In the genomic region with DNA sequence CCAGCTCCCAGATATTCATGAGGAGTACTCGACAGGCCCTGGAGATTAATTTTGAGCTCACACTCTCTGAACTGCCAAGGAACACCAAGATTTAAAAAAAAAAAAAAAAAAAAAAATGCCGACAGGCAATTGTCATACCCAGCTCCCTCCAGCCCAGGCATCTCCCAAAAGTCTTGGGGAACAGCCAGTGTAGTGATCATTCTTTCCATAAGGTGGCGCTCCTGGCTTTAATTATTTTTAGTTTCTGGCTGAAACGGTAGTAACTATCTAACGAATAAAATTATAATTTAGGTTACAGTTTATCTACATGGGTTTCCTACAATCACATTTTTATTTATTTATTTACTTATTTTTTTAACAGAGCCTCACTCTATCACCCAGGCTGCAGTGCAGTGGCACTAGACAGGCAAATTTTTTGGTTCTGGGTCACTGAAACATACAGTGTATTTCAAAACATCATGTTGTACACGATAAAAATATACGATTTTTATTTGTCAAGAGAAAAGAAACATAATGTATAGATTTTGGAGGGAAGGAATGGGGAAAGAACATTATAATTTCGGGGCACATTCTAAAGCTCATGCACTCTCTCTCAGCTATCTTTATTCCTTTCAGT, we compare ENCODE assay signal across 8 cellular contexts.
DNase-seq lines count a peak whose midpoint lies in the region; ATAC-seq and TF ChIP-seq lines count a peak whose summit lies in the region.

No MANE protein-coding gene starts in this region.

- CTCF ChIA-PET in PC-9 (lab: Charles Lee), result interaction anchor here (0.6 to 1.0 kb wide), 7 partner anchors 15 to 1705 kb away, joined by 3 to 15 read pairs (median 3); no protein-coding TSS in a partner anchor

- intact Hi-C loops in PC-9 (cut with micrococcal nuclease; ENCODE audit: unreplicated experiment), result loop anchor here (5.0 to 10.0 kb wide), 5 partner anchors 642 to 1204 kb away; no protein-coding TSS in a partner anchor
- intact Hi-C loops in lower lobe of right lung (cut with DNase I), result no loop called here

- no peaks in the 10 kb centered on the region for H3F3A ChIP-seq in DOHH2 (ENCODE audit: control insufficient read depth, insufficient read depth)
- H3F3A ChIP-seq in PC-9 (ENCODE audit: insufficient read depth, low read depth), result no peaks in the 10 kb centered on the region

- BruUV-seq in PC-9 (replicated peaks; lab: Mats Ljungman, UMichigan), result no TSS peak

- H3K9me2 ChIP-seq in DOHH2 (replicated peaks; ENCODE audit: control insufficient read depth, low read length), result no peaks in the 10 kb centered on the region
- H3K9me2 ChIP-seq in PC-9 (ENCODE audit: insufficient read depth), result no peaks in the 10 kb centered on the region

- TF ChIP-seq CTCF in DOHH2 (IDR thresholded peaks at IDR 0.05; ENCODE audit: low read depth, low read length, poor library complexity, severe bottlenecking), result peak; percentile 43
- TF ChIP-seq CTCF in HFF-Myc (IDR thresholded peaks at IDR 0.05; ENCODE audit: low read depth, low read length, missing control alignments), result peak; percentile 65
- TF ChIP-seq CTCF in PC-9 (conservative IDR thresholded peaks at IDR 0.05), result peak; percentile 79
- TF ChIP-seq CTCF in lower lobe of right lung (IDR thresholded peaks at IDR 0.05), result peak; percentile 73

- no peak overlapping the region for H3K4me2 ChIP-seq in DOHH2 (ENCODE audit: low read length)
- H3K4me2 ChIP-seq in PC-9, result no peak overlapping the region

- no peak overlapping the region for H2AFZ ChIP-seq in PC-9

- POLR2A ChIA-PET in PC-9 (lab: Charles Lee; ENCODE audit: unreplicated experiment), result no interaction called here

- H3K4me1 ChIP-seq in DOHH2 (ENCODE audit: control insufficient read depth, low read length) (no peaks in the 10 kb centered on the region), PC-9 (replicated peaks; ENCODE audit: insufficient read depth) (no peaks in the 10 kb centered on the region), lower lobe of right lung (peaks cover 12% of the 10 kb centered on the region)

- peak; percentile 50 for DNase-seq in HFF-Myc (ENCODE audit: extremely low read depth, low read depth)
- DNase-seq in PC-9, result peak; percentile 47 to 64
- DNase-seq in dermis blood vessel endothelial cell, result peak; percentile 68
- no peak for DNase-seq in lower lobe of right lung
- DNase-seq in GM19240 (ENCODE audit: insufficient read length, low spot score), result no peak

- no peaks in the 10 kb centered on the region for H3K79me2 ChIP-seq in DOHH2 (ENCODE audit: control insufficient read depth, low read length)
- H3K79me2 ChIP-seq in PC-9 (ENCODE audit: low read depth), result no peaks in the 10 kb centered on the region

- ATAC-seq in lower lobe of right lung, result peak; percentile 37 to 53
- no peak for ATAC-seq in GM21576 (IDR thresholded peaks at IDR 0.05; ENCODE audit: unreplicated experiment)
- ATAC-seq in GM21529 (IDR thresholded peaks at IDR 0.05; ENCODE audit: unreplicated experiment), result no peak

- H3K9me3 ChIP-seq in DOHH2 (ENCODE audit: control insufficient read depth, insufficient read depth, low read length) (no peaks in the 10 kb centered on the region), PC-9 (ENCODE audit: insufficient read depth, low read depth) (no peaks in the 10 kb centered on the region), lower lobe of right lung (no peaks in the 10 kb centered on the region)

- H3K27ac ChIP-seq in DOHH2 (ENCODE audit: low read depth, low read length), result no peak overlapping the region
- no peak overlapping the region for H3K27ac ChIP-seq in PC-9
- H3K27ac ChIP-seq in lower lobe of right lung, result no peak overlapping the region

- no peaks in the 10 kb centered on the region for H4K20me1 ChIP-seq in DOHH2 (ENCODE audit: control insufficient read depth, insufficient read depth, low read depth, low read length)
- no peaks in the 10 kb centered on the region for H4K20me1 ChIP-seq in PC-9 (ENCODE audit: insufficient read depth)

- H3K36me3 ChIP-seq in DOHH2 (ENCODE audit: control insufficient read depth, low read length) (no peaks in the 10 kb centered on the region), PC-9 (ENCODE audit: low read depth) (no peaks in the 10 kb centered on the region), lower lobe of right lung (no peaks in the 10 kb centered on the region)

- H3K4me3 ChIP-seq in DOHH2 (ENCODE audit: low read length) (no peak overlapping the region), HFF-Myc (replicated peaks; ENCODE audit: low read depth, low read length) (no peak overlapping the region), PC-9 (no peak overlapping the region), lower lobe of right lung (no peak overlapping the region)

- no peaks in the 10 kb centered on the region for H3K27me3 ChIP-seq in DOHH2 (ENCODE audit: control insufficient read depth, low read length)
- H3K27me3 ChIP-seq in PC-9 (ENCODE audit: insufficient read depth, low read depth), result no peaks in the 10 kb centered on the region
- no peaks in the 10 kb centered on the region for H3K27me3 ChIP-seq in lower lobe of right lung (ENCODE audit: low read depth)

Comparison
In these comparisons a context has a peak if more than half of its experiments do, and no peak if none do; other contexts are left out.
1. DNase-seq: peak in HFF-Myc (single experiment), PC-9 (2 of 2) and dermis blood vessel endothelial cell (single experiment); none in lower lobe of right lung (single experiment) and GM19240 (single experiment).
2. ATAC-seq: peak in lower lobe of right lung (2 of 2); none in GM21576 (single experiment) and GM21529 (single experiment).
3. Peak in every context shown above with its lines, with median percentiles within 50 percentile points of each other: CTCF ChIP-seq.